ENCODE assay signal across 1 cellular context in the genomic region with DNA sequence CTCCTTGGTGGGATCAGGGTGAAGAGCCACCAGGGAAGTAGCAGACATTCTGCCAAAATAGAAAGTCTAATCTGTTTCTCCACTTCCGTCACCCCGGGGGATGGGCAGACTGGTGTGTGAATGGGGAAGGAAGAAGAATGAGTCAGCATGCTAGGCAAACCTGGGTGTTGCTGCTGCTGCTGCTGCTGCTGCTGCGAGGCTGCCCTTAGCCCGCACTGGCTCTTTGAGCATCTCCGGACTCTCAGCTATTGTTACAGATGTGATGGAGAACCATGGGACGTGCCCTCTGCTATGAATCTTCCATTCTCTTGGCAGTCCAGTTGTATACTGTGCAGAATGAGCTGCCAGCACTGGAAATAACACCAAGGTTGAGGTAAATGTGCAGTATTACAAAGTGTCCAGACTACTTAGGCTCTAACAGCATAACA.
TF ChIP-seq lines count a peak whose summit lies in the region.

No MANE protein-coding gene starts in this region.

TF ChIP-seq in HEK293, 187 proteins besides CTCF, POLR2A, EP300 and RAD21 (continued from another document):
- TF ChIP-seq ZNF184 (tag by site-specific recombination; IDR thresholded peaks at IDR 0.05) (peak; percentile 98), KLF7 (tag by site-specific recombination; IDR thresholded peaks at IDR 0.05; ENCODE audit: borderline replicate concordance) (no peak)
